ENCODE assay signal across 1 cellular context in genomic region chr2:202377308-202377736, GRCh38.
TF ChIP-seq lines count a peak whose summit lies in the region.

No MANE protein-coding gene starts in this region.

TF ChIP-seq in SK-N-SH treated with all-trans-retinoic acid at 6 μM for 48 hours, 23 proteins besides CTCF, POLR2A, EP300 and RAD21 (continued from another document):
- TF ChIP-seq TSHZ2 (CRISPR knock-in tag; IDR thresholded peaks at IDR 0.05), result no peak
- no peak for TF ChIP-seq CSRNP3 (CRISPR knock-in tag; IDR thresholded peaks at IDR 0.05)
- TF ChIP-seq TOX (CRISPR knock-in tag; IDR thresholded peaks at IDR 0.05; ENCODE audit: borderline replicate concordance), result no peak
- no peak for TF ChIP-seq OSR1 (CRISPR knock-in tag; IDR thresholded peaks at IDR 0.05)
- TF ChIP-seq ZNF565 (CRISPR knock-in tag; conservative IDR thresholded peaks at IDR 0.05; ENCODE audit: low read depth), result no peak
- TF ChIP-seq SNAI2 (CRISPR knock-in tag; IDR thresholded peaks at IDR 0.05), result no peak
- no peak for TF ChIP-seq BACH2 (CRISPR knock-in tag; IDR thresholded peaks at IDR 0.05; ENCODE audit: borderline replicate concordance)
- no peak for TF ChIP-seq POU6F1 (CRISPR knock-in tag; IDR thresholded peaks at IDR 0.05; ENCODE audit: borderline replicate concordance, low read depth)
- no peak for TF ChIP-seq RARB (CRISPR knock-in tag; IDR thresholded peaks at IDR 0.05)
- TF ChIP-seq ISL1 (CRISPR knock-in tag; IDR thresholded peaks at IDR 0.05), result no peak
